ENCODE assay signal across 30 cellular contexts in genomic region chr10:48821692-48822091, GRCh38.
"Had no signal": no experiment of that assay in that cellular context is flagged by ENCODE, and none has a peak within 500 bp of the region (broad histone marks: within the 10 kb centered on the region; RNA-seq: fewer than 3 reads in every experiment).

No MANE protein-coding gene starts in this region.

- H3K9me3 ChIP-seq: adrenal gland, ascending aorta, left lung, spleen, thoracic aorta, upper lobe of left lung had no signal

- H3K36me3 ChIP-seq: adrenal gland, ascending aorta, brain microvascular endothelial cell, neural progenitor cell, thoracic aorta, upper lobe of left lung, WERI-Rb-1 had no signal

- H3K9ac ChIP-seq: neural progenitor cell had no signal

- H3K36me3 Mint-ChIP-seq: activated naive CD8-positive, alpha-beta T cell; immature natural killer cell; mesothelial cell of epicardium; naive thymus-derived CD8-positive, alpha-beta T cell; neural progenitor cell; T-cell had no signal

- H3K4me3 Mint-ChIP-seq: activated naive CD8-positive, alpha-beta T cell; activated T-cell treated with anti-CD3 and anti-CD28 coated beads, Interleukin-2, amount 50 U/mL, for 4 hours; immature natural killer cell; mesothelial cell of epicardium; naive thymus-derived CD8-positive, alpha-beta T cell; neural progenitor cell; T-cell; T-helper 2 cell treated with Interferon-gamma antibody and Interleukin-4, amounts not matched to agents 5 μg/mL and 100 μg/mL, for 36 hours had no signal

- H3K4me1 Mint-ChIP-seq: immature natural killer cell, mesothelial cell of epicardium had no signal

- H3K4me3 ChIP-seq: adrenal gland, ascending aorta, hepatocyte, left lung, lung, neural progenitor cell, spleen, thoracic aorta, upper lobe of left lung had no signal

- ATAC-seq: activated T-cell treated with anti-CD3 and anti-CD28 coated beads, Interleukin-2, amount 50 U/mL, for 4 hours; left lung; naive thymus-derived CD8-positive, alpha-beta T cell; T-cell had no signal

- H3K27ac Mint-ChIP-seq: activated naive CD8-positive, alpha-beta T cell; activated T-helper 2 cell treated with anti-CD3 and anti-CD28 coated beads, Interferon-gamma antibody, Interleukin-2, Interleukin-4, amounts not matched to agents 10 μg/mL and 5 μg/mL and 100 μg/mL, durations not matched to agents 14 hours and 24 hours and 36 hours; immature natural killer cell; mesothelial cell of epicardium; naive thymus-derived CD8-positive, alpha-beta T cell; neural progenitor cell; progenitor cell of endocrine pancreas; T-cell; T-helper 2 cell treated with Interferon-gamma antibody and Interleukin-4, amounts not matched to agents 5 μg/mL and 100 μg/mL, for 36 hours had no signal

- H3K4me2 ChIP-seq: hepatocyte, neural progenitor cell had no signal

- H2AFZ ChIP-seq: hepatocyte, neural progenitor cell had no signal

- H3K27me3 ChIP-seq: adrenal gland, ascending aorta, brain microvascular endothelial cell, hepatocyte, left lung, neural progenitor cell, spleen, upper lobe of left lung had no signal

- H3K9me3 Mint-ChIP-seq: activated T-cell treated with anti-CD3 and anti-CD28 coated beads, Interleukin-2, amount 50 U/mL, for 4 hours; activated T-helper 2 cell treated with anti-CD3 and anti-CD28 coated beads, Interferon-gamma antibody, Interleukin-2, Interleukin-4, amounts not matched to agents 10 μg/mL and 5 μg/mL and 100 μg/mL, durations not matched to agents 14 hours and 24 hours and 36 hours; neural progenitor cell; T-cell; T-helper 2 cell treated with Interferon-gamma antibody and Interleukin-4, amounts not matched to agents 5 μg/mL and 100 μg/mL, for 36 hours had no signal

- H3K27ac ChIP-seq: adrenal gland, ascending aorta, brain microvascular endothelial cell, hepatocyte, left lung, neural progenitor cell, spleen, thoracic aorta, upper lobe of left lung, WERI-Rb-1 had no signal

- DNase-seq: activated CD4-positive, alpha-beta T cell treated with anti-CD3 and anti-CD28 coated beads for 1 hour; activated CD4-positive, alpha-beta T cell treated with anti-CD3 and anti-CD28 coated beads, Interleukin-2, amount 50 U/mL, for 4 hours; activated CD8-positive, alpha-beta memory T cell treated with anti-CD3 and anti-CD28 coated beads for 24 hours; activated CD8-positive, alpha-beta memory T cell treated with anti-CD3 and anti-CD28 coated beads, Interleukin-2, amount 50 U/mL, for 48 hours; activated naive CD4-positive, alpha-beta T cell; activated T-cell treated with anti-CD3 and anti-CD28 coated beads, Interleukin-2, amount 50 U/mL, for 4 hours; brain microvascular endothelial cell; central memory CD4-positive, alpha-beta T cell; effector memory CD4-positive, alpha-beta T cell; foreskin fibroblast; immature natural killer cell; left lung; naive thymus-derived CD8-positive, alpha-beta T cell; spleen; stimulated activated CD4-positive, alpha-beta T cell treated with anti-CD3 and anti-CD28 coated beads, Interleukin-4, amount 100 ng/mL, for 1 hour; stimulated activated naive CD4-positive, alpha-beta T cell treated with Interleukin-2 at 50 U/mL for 16 hours; T-cell; upper lobe of left lung; WERI-Rb-1 had no signal

- H3K79me2 ChIP-seq: hepatocyte had no signal

- H3K4me1 ChIP-seq: adrenal gland, ascending aorta, left lung, neural progenitor cell, spleen, upper lobe of left lung had no signal
